Comparison of ENCODE assay signal across 8 cellular contexts in the genomic region with DNA sequence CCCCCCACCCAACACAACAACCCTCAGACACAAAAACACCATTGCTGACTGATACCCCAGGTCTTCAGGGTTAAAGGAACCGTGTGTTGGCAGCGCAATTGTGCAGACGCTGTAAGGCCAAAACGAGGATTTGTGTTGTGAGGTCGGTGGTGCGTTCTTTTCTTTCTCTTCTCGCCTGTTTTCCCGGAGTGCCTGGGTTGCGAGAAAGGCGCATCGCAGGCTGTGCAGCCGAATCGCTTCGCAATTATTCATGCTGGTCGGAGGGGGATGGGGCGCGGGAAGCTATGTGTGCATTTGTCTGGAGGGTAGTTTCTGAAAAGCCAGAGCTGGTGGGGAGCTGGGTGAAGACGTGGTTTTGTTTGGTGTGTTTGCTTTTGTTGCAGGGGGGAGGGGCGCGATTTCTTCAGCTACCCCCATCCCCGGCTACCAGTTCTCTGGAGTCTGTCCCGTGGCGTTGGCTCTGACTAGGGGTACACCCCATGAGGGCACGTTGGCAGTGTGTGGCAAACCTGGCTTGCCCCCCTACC. TPM values are rescaled to one million over a fixed set of nuclear protein-coding genes. Genes with fewer than 3 reads are reported as not detected.
DNase-seq lines count a peak whose midpoint lies in the region; ATAC-seq and TF ChIP-seq lines count a peak whose summit lies in the region.

No MANE protein-coding gene starts in this region.

- no peak for TF ChIP-seq CTCF in VCaP (conservative IDR thresholded peaks at IDR 0.05)
- no peak for TF ChIP-seq CTCF in choroid plexus epithelial cell (conservative IDR thresholded peaks at IDR 0.05; ENCODE audit: low read depth, low read length)

- peak overlapping the region; percentile 66 for H3K4me3 ChIP-seq in choroid plexus epithelial cell (ENCODE audit: low read depth, low read length)

- no peaks in the 10 kb centered on the region for H3K27me3 ChIP-seq in layer of hippocampus (ENCODE audit: control insufficient read depth, insufficient read depth, low read length)

- no peak for ATAC-seq in GM21390 (IDR thresholded peaks at IDR 0.05; ENCODE audit: unreplicated experiment)
- ATAC-seq in HG03139 (IDR thresholded peaks at IDR 0.05; ENCODE audit: unreplicated experiment): no peak

- H3K27ac ChIP-seq in VCaP: peak overlapping the region; percentile 93
- peak overlapping the region; percentile 93 for H3K27ac ChIP-seq in layer of hippocampus (ENCODE audit: low read depth, low read length)

- DNase-seq in DMS53 (lab: John Stamatoyannopoulos, UW): peak; percentile 91
- peak; percentile 57 for DNase-seq in LHCN-M2 (ENCODE audit: low read depth)
- peak; percentile 77 for DNase-seq in choroid plexus epithelial cell (ENCODE audit: low read depth)
- peak; percentile 32 to 50 for DNase-seq in stimulated activated CD4-positive, alpha-beta T cell treated with anti-CD3 and anti-CD28 coated beads, Interleukin-1b, Interleukin-23, amount 100 ng/mL, for 4 hours (ENCODE audit: low read depth in 2 of 2)

RNA-seq across cellular contexts. Expression of gene MXI1, which starts 2.1 kb away (rescaled TPM):
- 9.7 and 10.6 TPM in 2 replicates for total RNA-seq in LHCN-M2 (2014; rRNA removed)
- polyA plus RNA-seq in LHCN-M2 (2012): 7.0 TPM

Comparison
In these comparisons a context has a peak if more than half of its experiments do, and no peak if none do; other contexts are left out.
1. DNase-seq: peak in every context shown above with its lines; median percentile 91 in DMS53; 77 in choroid plexus epithelial cell; 57 in LHCN-M2; 41 in stimulated activated CD4-positive, alpha-beta T cell treated with anti-CD3 and anti-CD28 coated beads, Interleukin-1b, Interleukin-23, amount 100 ng/mL, for 4 hours.